Comparison of ENCODE assay signal across 12 cellular contexts in the genomic region with DNA sequence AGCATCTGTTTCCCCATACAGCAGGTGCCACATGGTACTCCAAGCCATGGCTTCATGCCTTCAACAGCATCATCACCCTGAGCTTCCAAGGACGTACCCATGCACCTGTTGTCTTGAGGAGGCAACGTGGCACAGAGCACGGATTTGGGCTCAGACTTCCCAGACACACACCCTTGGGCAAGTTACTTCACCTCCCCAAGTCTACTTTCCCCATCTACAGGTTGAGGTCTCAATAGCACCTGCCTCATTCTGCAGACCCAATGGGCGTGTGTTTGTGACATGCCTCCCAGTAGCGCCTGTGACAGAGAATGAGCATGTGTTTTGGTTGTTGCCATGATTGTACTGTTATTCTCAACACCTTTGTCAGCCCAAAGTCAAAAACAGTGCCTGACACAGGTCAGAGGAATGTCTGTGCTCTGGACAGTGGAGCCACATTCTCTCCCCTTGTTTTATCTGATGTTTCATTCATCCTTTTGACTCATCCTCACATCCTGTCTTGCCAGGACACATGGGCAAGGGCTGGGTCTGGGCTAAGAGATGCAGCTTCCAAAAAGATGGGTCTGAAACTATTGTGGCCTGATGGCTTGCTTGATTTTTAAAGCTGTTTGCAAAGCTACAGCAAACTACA. TPM values are rescaled to one million over a fixed set of nuclear protein-coding genes. Genes with fewer than 3 reads are reported as not detected.
DNase-seq lines count a peak whose midpoint lies in the region; TF ChIP-seq lines count a peak whose summit lies in the region.
"Had no signal": no experiment of that assay in that cellular context is flagged by ENCODE, and none has a peak within 500 bp of the region (broad histone marks: within the 10 kb centered on the region; RNA-seq: fewer than 3 reads in every experiment).

No MANE protein-coding gene starts in this region.

- WGBS in thyroid gland, 2 donors, result 96 to 97% methylated on average over 5 of the region's 5 CpGs

- H3K27ac ChIP-seq in RWPE1 (no peak overlapping the region; the same call in 1 of the 2 replicates), thyroid gland (no peak overlapping the region)
- H3K27ac ChIP-seq: skin epidermis had no signal

- POLR2A ChIA-PET in RWPE1 (lab: Yijun Ruan, JAX; ENCODE audit: low non-redundant PET), result no interaction called here

- DNase-seq in GM04504 (ENCODE audit: low read depth) (peak; percentile 72), RWPE1 (ENCODE audit: low spot score) (peak; percentile 80), fibroblast of gingiva (ENCODE audit: low read depth) (peak; percentile 12), renal cortical epithelial cell (ENCODE audit: low read depth) (peak; percentile 44), mesenteric fat pad (ENCODE audit: low spot score) (no peak), thyroid gland (no peak), mucosa of gallbladder (ENCODE audit: low spot score) (no peak), hypothalamus (lab: John Stamatoyannopoulos, UW) (no peak)
- DNase-seq: activated CD4-positive, alpha-beta memory T cell treated with anti-CD3 and anti-CD28 coated beads, Interleukin-2, amount 10 ng/mL, durations not matched to agents 7 days and 5 days; MV-4-11; NCI-H526 treated with DMSO at 0.1 percent for 48 hours had no signal

- CTCF ChIA-PET in RWPE1 (lab: Yijun Ruan, JAX), result no interaction called here

- TF ChIP-seq POLR2A in thyroid gland (IDR thresholded peaks at IDR 0.05), result no peak

- intact Hi-C loops in thyroid gland (cut with DNase I), result no loop called here

- no peaks in the 10 kb centered on the region for H3K9me3 ChIP-seq in thyroid gland

- no peaks in the 10 kb centered on the region for H3K27me3 ChIP-seq in thyroid gland

- no peaks in the 10 kb centered on the region for H3K4me1 ChIP-seq in thyroid gland

- no peak overlapping the region for H3K4me3 ChIP-seq in thyroid gland (replicated peaks in 1 of 3)
- H3K4me3 ChIP-seq: skin epidermis had no signal

- TF ChIP-seq CTCF in RWPE1 (conservative IDR thresholded peaks at IDR 0.05; ENCODE audit: low read depth) (no peak), thyroid gland (IDR thresholded peaks at IDR 0.05) (no peak)

- H3K36me3 ChIP-seq in thyroid gland, result no peaks in the 10 kb centered on the region

RNA-seq across cellular contexts. Expression of gene CCND1, which starts 53.4 kb away (rescaled TPM):
- 225 and 668 TPM in 2 replicates for total RNA-seq in renal cortical epithelial cell
- total RNA-seq in mesenteric fat pad, result 788 TPM
- 100 to 1,000 TPM in 1 of 4 donors, 10 to 100 TPM in 3; 55.1 to 110 (median 94.6) TPM for total RNA-seq in thyroid gland
- 181 TPM for total RNA-seq in mucosa of gallbladder

Comparison
In these comparisons a context has a peak if more than half of its experiments do, and no peak if none do; other contexts are left out.
1. DNase-seq: peak in GM04504 (single experiment), RWPE1 (single experiment), fibroblast of gingiva (single experiment) and renal cortical epithelial cell (single experiment); none in mesenteric fat pad (single experiment), thyroid gland (0 of 2), mucosa of gallbladder (single experiment) and hypothalamus (0 of 51).